In the genomic region with DNA sequence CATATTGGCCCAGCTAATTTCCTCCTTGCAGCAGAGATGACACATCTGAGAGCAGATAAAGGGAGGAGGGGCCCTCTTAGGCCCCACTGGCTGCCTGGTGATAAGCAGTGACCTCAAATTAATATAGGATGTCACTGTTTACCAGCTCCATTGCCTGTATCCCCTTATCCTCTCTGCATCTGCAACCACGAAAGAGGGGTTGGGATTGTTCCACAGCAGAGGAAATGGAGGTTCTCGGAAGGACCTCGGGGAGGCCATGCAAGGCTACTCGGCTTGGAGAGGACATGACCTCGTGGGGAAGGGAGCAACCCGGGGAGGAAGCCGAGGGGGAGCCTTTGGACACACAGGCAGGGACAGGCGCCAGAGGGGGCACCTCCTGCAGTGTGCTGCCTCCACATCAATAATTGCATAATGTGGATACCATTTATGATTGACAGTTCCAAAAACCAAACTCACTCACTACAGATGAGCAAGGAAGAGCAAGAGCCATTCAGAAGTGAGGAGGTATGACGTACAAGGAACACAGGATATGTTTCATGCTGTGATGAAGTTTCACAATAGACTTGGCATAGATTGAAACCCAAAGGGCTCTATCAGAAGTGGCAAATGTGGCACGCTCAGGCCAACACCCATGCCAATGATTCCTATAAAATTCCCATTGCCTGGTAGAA, we compare ENCODE assay signal across 1 cellular context.
TF ChIP-seq lines count a peak whose summit lies in the region.

No MANE protein-coding gene starts in this region.

TF ChIP-seq in K562, 482 proteins besides CTCF, POLR2A, EP300 and RAD21 (continued from another document and continues in another):
- TF ChIP-seq CHD4 (IDR thresholded peaks at IDR 0.05; ENCODE audit: insufficient read depth, insufficient replicate concordance, low read depth, low read length, poor library complexity, severe bottlenecking) (no peak), DDX20 (tag; IDR thresholded peaks at IDR 0.05; ENCODE audit: low read depth) (no peak), FOS (IDR thresholded peaks at IDR 0.05; ENCODE audit: extremely low read depth, insufficient read length) (no peak), SREBF1 (IDR thresholded peaks at IDR 0.05; ENCODE audit: borderline replicate concordance, low read depth, low read length) (no peak), GABPB2 (CRISPR knock-in tag; conservative IDR thresholded peaks at IDR 0.05) (no peak), BMI1 (IDR thresholded peaks at IDR 0.05; ENCODE audit: low read length) (no peak), MCM5 (IDR thresholded peaks at IDR 0.05; ENCODE audit: low read depth) (no peak), ESRRB (CRISPR knock-in tag; IDR thresholded peaks at IDR 0.05; ENCODE audit: borderline replicate concordance) (no peak), TCFL5 (CRISPR knock-in tag; conservative IDR thresholded peaks at IDR 0.05) (no peak), BRF1 (IDR thresholded peaks at IDR 0.05; ENCODE audit: borderline replicate concordance, extremely low read depth, insufficient read length) (no peak), ZNF217 (CRISPR knock-in tag; IDR thresholded peaks at IDR 0.05) (no peak), GABPB1 (CRISPR knock-in tag; IDR thresholded peaks at IDR 0.05) (peak; percentile 62), SMARCA4 (IDR thresholded peaks at IDR 0.05) (peak; percentile 89), JUNB (CRISPR knock-in tag; conservative IDR thresholded peaks at IDR 0.05) (no peak), TEAD1 (CRISPR knock-in tag; IDR thresholded peaks at IDR 0.05) (no peak; a peak in 1 of 4 replicates), PHTF2 (CRISPR knock-in tag; IDR thresholded peaks at IDR 0.05) (no peak), PHF20 (IDR thresholded peaks at IDR 0.05; ENCODE audit: partially characterized antibody) (no peak), GTF2A2 (tag; IDR thresholded peaks at IDR 0.05) (no peak), ZC3H11A (IDR thresholded peaks at IDR 0.05; ENCODE audit: low read depth, low read length) (no peak), MAFK (IDR thresholded peaks at IDR 0.05; ENCODE audit: low read length) (peak; percentile 23; the same call in 1 of the 2 replicates), PPARD (CRISPR knock-in tag; IDR thresholded peaks at IDR 0.05) (no peak), HNRNPUL1 (IDR thresholded peaks at IDR 0.05; ENCODE audit: low read length) (no peak), XRCC3 (IDR thresholded peaks at IDR 0.05) (no peak), SMAD3 (CRISPR knock-in tag; conservative IDR thresholded peaks at IDR 0.05) (no peak), STAT5B (CRISPR knock-in tag; IDR thresholded peaks at IDR 0.05) (no peak), PHF21A (IDR thresholded peaks at IDR 0.05; ENCODE audit: borderline replicate concordance, low read depth) (no peak), MCM2 (IDR thresholded peaks at IDR 0.05; ENCODE audit: low read depth) (no peak), ZNF584 (CRISPR knock-in tag; IDR thresholded peaks at IDR 0.05; ENCODE audit: low read depth) (peak; percentile 60), ZNF282 (CRISPR knock-in tag; IDR thresholded peaks at IDR 0.05) (no peak), ZSCAN32 (CRISPR knock-in tag; IDR thresholded peaks at IDR 0.05) (no peak), ATF7 (IDR thresholded peaks at IDR 0.05) (peak; percentile 86), TOE1 (IDR thresholded peaks at IDR 0.05; ENCODE audit: borderline replicate concordance) (peak; percentile 23; the same call in 1 of the 2 replicates), TOE1 (CRISPR knock-in tag; IDR thresholded peaks at IDR 0.05; ENCODE audit: borderline replicate concordance, low read depth) (no peak), FOXJ3 (CRISPR knock-in tag; IDR thresholded peaks at IDR 0.05) (no peak), ZNF561 (CRISPR knock-in tag; conservative IDR thresholded peaks at IDR 0.05) (no peak), PTRF (tag; IDR thresholded peaks at IDR 0.05) (no peak), SRSF7 (optimal IDR thresholded peaks at IDR 0.05; ENCODE audit: low read depth, low read length) (no peak), ZBED1 (IDR thresholded peaks at IDR 0.05) (no peak), POLR3A (IDR thresholded peaks at IDR 0.05; ENCODE audit: borderline replicate concordance, extremely low read depth, insufficient read depth, insufficient read length) (no peak)
- TF ChIP-seq, protein P1, sequence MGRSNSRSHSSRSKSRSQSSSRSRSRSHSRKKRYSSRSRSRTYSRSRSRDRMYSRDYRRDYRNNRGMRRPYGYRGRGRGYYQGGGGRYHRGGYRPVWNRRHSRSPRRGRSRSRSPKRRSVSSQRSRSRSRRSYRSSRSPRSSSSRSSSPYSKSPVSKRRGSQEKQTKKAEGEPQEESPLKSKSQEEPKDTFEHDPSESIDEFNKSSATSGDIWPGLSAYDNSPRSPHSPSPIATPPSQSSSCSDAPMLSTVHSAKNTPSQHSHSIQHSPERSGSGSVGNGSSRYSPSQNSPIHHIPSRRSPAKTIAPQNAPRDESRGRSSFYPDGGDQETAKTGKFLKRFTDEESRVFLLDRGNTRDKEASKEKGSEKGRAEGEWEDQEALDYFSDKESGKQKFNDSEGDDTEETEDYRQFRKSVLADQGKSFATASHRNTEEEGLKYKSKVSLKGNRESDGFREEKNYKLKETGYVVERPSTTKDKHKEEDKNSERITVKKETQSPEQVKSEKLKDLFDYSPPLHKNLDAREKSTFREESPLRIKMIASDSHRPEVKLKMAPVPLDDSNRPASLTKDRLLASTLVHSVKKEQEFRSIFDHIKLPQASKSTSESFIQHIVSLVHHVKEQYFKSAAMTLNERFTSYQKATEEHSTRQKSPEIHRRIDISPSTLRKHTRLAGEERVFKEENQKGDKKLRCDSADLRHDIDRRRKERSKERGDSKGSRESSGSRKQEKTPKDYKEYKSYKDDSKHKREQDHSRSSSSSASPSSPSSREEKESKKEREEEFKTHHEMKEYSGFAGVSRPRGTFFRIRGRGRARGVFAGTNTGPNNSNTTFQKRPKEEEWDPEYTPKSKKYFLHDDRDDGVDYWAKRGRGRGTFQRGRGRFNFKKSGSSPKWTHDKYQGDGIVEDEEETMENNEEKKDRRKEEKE (IDR thresholded peaks at IDR 0.05; ENCODE audit: borderline replicate concordance in 1 of 2, control insufficient read depth in 1 of 2, low read depth in 2 of 2, low read length in 1 of 2), result no peak
- TF ChIP-seq, protein P2, sequence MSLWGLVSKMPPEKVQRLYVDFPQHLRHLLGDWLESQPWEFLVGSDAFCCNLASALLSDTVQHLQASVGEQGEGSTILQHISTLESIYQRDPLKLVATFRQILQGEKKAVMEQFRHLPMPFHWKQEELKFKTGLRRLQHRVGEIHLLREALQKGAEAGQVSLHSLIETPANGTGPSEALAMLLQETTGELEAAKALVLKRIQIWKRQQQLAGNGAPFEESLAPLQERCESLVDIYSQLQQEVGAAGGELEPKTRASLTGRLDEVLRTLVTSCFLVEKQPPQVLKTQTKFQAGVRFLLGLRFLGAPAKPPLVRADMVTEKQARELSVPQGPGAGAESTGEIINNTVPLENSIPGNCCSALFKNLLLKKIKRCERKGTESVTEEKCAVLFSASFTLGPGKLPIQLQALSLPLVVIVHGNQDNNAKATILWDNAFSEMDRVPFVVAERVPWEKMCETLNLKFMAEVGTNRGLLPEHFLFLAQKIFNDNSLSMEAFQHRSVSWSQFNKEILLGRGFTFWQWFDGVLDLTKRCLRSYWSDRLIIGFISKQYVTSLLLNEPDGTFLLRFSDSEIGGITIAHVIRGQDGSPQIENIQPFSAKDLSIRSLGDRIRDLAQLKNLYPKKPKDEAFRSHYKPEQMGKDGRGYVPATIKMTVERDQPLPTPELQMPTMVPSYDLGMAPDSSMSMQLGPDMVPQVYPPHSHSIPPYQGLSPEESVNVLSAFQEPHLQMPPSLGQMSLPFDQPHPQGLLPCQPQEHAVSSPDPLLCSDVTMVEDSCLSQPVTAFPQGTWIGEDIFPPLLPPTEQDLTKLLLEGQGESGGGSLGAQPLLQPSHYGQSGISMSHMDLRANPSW (CRISPR knock-in tag; IDR thresholded peaks at IDR 0.05), result no peak
- TF ChIP-seq, protein P3, sequence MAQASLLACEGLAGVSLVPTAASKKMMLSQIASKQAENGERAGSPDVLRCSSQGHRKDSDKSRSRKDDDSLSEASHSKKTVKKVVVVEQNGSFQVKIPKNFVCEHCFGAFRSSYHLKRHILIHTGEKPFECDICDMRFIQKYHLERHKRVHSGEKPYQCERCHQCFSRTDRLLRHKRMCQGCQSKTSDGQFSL (CRISPR knock-in tag; IDR thresholded peaks at IDR 0.05), result no peak
- TF ChIP-seq, protein P3 (tag; IDR thresholded peaks at IDR 0.05), result no peak; a peak in 1 of 4 replicates
- TF ChIP-seq, protein P4, sequence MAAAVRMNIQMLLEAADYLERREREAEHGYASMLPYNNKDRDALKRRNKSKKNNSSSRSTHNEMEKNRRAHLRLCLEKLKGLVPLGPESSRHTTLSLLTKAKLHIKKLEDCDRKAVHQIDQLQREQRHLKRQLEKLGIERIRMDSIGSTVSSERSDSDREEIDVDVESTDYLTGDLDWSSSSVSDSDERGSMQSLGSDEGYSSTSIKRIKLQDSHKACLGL (CRISPR knock-in tag; IDR thresholded peaks at IDR 0.05; ENCODE audit: borderline replicate concordance, poor library complexity, severe bottlenecking), result no peak
- TF ChIP-seq, protein P5, sequence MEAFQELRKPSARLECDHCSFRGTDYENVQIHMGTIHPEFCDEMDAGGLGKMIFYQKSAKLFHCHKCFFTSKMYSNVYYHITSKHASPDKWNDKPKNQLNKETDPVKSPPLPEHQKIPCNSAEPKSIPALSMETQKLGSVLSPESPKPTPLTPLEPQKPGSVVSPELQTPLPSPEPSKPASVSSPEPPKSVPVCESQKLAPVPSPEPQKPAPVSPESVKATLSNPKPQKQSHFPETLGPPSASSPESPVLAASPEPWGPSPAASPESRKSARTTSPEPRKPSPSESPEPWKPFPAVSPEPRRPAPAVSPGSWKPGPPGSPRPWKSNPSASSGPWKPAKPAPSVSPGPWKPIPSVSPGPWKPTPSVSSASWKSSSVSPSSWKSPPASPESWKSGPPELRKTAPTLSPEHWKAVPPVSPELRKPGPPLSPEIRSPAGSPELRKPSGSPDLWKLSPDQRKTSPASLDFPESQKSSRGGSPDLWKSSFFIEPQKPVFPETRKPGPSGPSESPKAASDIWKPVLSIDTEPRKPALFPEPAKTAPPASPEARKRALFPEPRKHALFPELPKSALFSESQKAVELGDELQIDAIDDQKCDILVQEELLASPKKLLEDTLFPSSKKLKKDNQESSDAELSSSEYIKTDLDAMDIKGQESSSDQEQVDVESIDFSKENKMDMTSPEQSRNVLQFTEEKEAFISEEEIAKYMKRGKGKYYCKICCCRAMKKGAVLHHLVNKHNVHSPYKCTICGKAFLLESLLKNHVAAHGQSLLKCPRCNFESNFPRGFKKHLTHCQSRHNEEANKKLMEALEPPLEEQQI (IDR thresholded peaks at IDR 0.05), result no peak
- TF ChIP-seq, protein P6, sequence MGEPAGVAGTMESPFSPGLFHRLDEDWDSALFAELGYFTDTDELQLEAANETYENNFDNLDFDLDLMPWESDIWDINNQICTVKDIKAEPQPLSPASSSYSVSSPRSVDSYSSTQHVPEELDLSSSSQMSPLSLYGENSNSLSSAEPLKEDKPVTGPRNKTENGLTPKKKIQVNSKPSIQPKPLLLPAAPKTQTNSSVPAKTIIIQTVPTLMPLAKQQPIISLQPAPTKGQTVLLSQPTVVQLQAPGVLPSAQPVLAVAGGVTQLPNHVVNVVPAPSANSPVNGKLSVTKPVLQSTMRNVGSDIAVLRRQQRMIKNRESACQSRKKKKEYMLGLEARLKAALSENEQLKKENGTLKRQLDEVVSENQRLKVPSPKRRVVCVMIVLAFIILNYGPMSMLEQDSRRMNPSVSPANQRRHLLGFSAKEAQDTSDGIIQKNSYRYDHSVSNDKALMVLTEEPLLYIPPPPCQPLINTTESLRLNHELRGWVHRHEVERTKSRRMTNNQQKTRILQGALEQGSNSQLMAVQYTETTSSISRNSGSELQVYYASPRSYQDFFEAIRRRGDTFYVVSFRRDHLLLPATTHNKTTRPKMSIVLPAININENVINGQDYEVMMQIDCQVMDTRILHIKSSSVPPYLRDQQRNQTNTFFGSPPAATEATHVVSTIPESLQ (CRISPR knock-in tag; IDR thresholded peaks at IDR 0.05), result no peak
- TF ChIP-seq, protein P7, sequence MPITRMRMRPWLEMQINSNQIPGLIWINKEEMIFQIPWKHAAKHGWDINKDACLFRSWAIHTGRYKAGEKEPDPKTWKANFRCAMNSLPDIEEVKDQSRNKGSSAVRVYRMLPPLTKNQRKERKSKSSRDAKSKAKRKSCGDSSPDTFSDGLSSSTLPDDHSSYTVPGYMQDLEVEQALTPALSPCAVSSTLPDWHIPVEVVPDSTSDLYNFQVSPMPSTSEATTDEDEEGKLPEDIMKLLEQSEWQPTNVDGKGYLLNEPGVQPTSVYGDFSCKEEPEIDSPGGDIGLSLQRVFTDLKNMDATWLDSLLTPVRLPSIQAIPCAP (CRISPR knock-in tag; IDR thresholded peaks at IDR 0.05; ENCODE audit: borderline replicate concordance), result no peak
- TF ChIP-seq, protein P8, sequence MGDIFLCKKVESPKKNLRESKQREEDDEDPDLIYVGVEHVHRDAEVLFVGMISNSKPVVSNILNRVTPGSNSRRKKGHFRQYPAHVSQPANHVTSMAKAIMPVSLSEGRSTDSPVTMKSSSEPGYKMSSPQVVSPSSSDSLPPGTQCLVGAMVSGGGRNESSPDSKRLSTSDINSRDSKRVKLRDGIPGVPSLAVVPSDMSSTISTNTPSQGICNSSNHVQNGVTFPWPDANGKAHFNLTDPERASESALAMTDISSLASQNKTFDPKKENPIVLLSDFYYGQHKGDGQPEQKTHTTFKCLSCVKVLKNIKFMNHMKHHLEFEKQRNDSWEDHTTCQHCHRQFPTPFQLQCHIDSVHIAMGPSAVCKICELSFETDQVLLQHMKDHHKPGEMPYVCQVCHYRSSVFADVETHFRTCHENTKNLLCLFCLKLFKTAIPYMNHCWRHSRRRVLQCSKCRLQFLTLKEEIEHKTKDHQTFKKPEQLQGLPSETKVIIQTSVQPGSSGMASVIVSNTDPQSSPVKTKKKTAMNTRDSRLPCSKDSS (IDR thresholded peaks at IDR 0.05; ENCODE audit: low read depth, partially characterized antibody), result no peak
- TF ChIP-seq, protein P9, sequence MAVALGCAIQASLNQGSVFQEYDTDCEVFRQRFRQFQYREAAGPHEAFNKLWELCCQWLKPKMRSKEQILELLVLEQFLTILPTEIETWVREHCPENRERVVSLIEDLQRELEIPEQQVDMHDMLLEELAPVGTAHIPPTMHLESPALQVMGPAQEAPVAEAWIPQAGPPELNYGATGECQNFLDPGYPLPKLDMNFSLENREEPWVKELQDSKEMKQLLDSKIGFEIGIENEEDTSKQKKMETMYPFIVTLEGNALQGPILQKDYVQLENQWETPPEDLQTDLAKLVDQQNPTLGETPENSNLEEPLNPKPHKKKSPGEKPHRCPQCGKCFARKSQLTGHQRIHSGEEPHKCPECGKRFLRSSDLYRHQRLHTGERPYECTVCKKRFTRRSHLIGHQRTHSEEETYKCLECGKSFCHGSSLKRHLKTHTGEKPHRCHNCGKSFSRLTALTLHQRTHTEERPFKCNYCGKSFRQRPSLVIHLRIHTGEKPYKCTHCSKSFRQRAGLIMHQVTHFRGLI (CRISPR knock-in tag; IDR thresholded peaks at IDR 0.05), result no peak
